18 cellular contexts compared by ENCODE assay signal in the genomic region with DNA sequence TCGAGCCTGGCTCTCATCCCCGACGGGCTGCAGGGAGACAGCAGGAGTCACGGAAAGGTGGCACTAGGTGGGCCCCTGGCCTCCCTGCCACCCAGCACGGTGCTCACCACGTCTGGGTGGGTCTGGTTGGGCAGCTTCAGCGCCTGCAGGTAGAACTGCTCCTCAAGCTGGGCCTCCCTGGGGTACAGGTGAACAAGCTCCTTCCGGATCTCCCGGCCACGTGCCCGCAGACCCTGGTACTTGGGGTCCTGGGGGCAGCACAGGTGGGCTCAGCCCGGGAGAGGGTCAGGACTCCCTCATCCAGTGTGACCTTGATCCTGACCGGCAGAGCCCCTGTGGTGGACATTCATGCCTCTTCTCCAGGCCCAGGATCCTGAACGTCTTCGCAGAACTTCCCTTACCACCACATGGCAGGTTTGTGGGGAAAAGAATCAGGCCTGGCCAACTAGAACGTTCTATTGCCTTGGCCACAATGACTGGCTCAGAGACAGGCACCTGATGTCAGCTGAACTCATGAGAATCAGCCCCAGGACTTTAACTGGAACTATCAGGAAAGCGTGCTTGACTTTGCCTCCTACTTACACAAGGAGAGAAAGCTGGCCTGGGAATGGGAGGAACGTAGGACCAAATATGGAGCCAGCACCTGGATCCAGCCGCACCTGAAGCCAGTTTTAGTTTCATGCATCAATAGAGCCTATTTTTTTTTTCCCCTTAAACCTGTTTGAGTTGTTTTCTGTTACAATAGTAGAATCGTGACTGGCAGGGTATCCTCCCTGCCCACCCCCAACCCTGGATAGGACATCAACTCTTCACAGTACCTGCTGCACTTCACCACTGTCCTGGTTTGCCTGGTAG. TPM values are rescaled to one million over a fixed set of nuclear protein-coding genes. Genes with fewer than 3 reads are reported as not detected.
DNase-seq lines count a peak whose midpoint lies in the region; ATAC-seq, FAIRE-seq and TF ChIP-seq lines count a peak whose summit lies in the region.
"Had no signal": no experiment of that assay in that cellular context is flagged by ENCODE, and none has a peak within 500 bp of the region (broad histone marks: within the 10 kb centered on the region; RNA-seq: fewer than 3 reads in every experiment).

No MANE protein-coding gene starts in this region.

- TF ChIP-seq RAD21 in HepG2 (CRISPR knock-in tag; IDR thresholded peaks at IDR 0.05): no peak

- H3K79me2 ChIP-seq in HepG2 (ENCODE audit: insufficient read depth, low read length): no peaks in the 10 kb centered on the region

- ATAC-seq in WTC11: no peak
- no peak for ATAC-seq in HepG2
- no peak for ATAC-seq in CD8-positive, alpha-beta T cell
- ATAC-seq in HG03159 (IDR thresholded peaks at IDR 0.05; ENCODE audit: unreplicated experiment): no peak

- FAIRE-seq in D721Med (lab: Jason Lieb, UNC) (no peak), HepG2 (lab: Jason Lieb, UNC) (no peak)
- FAIRE-seq: GM19239 had no signal

- no peak overlapping the region for H3K9ac ChIP-seq in HepG2 (ENCODE audit: insufficient read depth, low read depth, low read length)

- no peak for TF ChIP-seq CTCF in D721Med (IDR thresholded peaks at IDR 0.05; ENCODE audit: insufficient read depth, missing control alignments)
- TF ChIP-seq CTCF in WTC11 (IDR thresholded peaks at IDR 0.05): no peak
- no peak for TF ChIP-seq CTCF in HepG2 (CRISPR knock-in tag; IDR thresholded peaks at IDR 0.05)
- no peak for TF ChIP-seq CTCF in CD8-positive, alpha-beta T cell (IDR thresholded peaks at IDR 0.05)

- no peaks in the 10 kb centered on the region for H3K27me3 ChIP-seq in HepG2 (ENCODE audit: control insufficient read depth in 1 of 2, insufficient read depth in 2 of 2, low read length in 2 of 2)
- H3K27me3 ChIP-seq in CD8-positive, alpha-beta T cell (ENCODE audit: insufficient read depth, low read length): no peaks in the 10 kb centered on the region

- no peak for TF ChIP-seq EP300 in HepG2 (IDR thresholded peaks at IDR 0.05; ENCODE audit: low read depth in 2 of 2, low read length in 2 of 2)
- TF ChIP-seq EP300 in HepG2 (CRISPR knock-in tag; IDR thresholded peaks at IDR 0.05; ENCODE audit: borderline replicate concordance): no peak

- H3K4me1 ChIP-seq in HepG2 (ENCODE audit: insufficient read depth, low read length): peaks cover 12% of the 10 kb centered on the region
- H3K4me1 ChIP-seq in CD8-positive, alpha-beta T cell (ENCODE audit: insufficient read depth, low read length): no peaks in the 10 kb centered on the region
- H3K4me1 ChIP-seq: HAP-1 had no signal

- DNase-seq in D721Med (ENCODE audit: insufficient read length, low spot score) (peak; percentile 5), WTC11 (ENCODE audit: low spot score) (no peak), HepG2 (ENCODE audit: low spot score) (no peak), mucosa of gallbladder (ENCODE audit: low spot score) (no peak)
- DNase-seq in CD8-positive, alpha-beta T cell: no peak
- DNase-seq: C1 segment of cervical spinal cord, DMS153, EL, KBM-7, NCI-H1417, NCI-H187 treated with DMSO at 0.1 percent for 48 hours, NCI-H345, NCI-H69, SIG-M5 had no signal

- H3K36me3 ChIP-seq in HepG2 (replicated peaks in 1 of 2; ENCODE audit: control insufficient read depth in 1 of 2, insufficient read depth in 2 of 2, low read length in 2 of 2): peaks cover 15 to 37% of the 10 kb centered on the region in 2 experiments
- peaks cover 6% of the 10 kb centered on the region for H3K36me3 ChIP-seq in CD8-positive, alpha-beta T cell (ENCODE audit: insufficient read depth, low read length)

- no peak overlapping the region for H3K4me3 ChIP-seq in HepG2 (replicated peaks in 1 of 3; ENCODE audit: insufficient read depth in 1 of 3, low read depth in 2 of 3, low read length in 3 of 3)
- no peak overlapping the region for H3K4me3 ChIP-seq in CD8-positive, alpha-beta T cell (ENCODE audit: low read depth, low read length)
- H3K4me3 ChIP-seq: HAP-1 had no signal

- intact Hi-C loops in HepG2 (cut with micrococcal nuclease; ENCODE audit: unreplicated experiment): no loop called here
- intact Hi-C loops in CD8-positive, alpha-beta T cell (cut with DNase I, micrococcal nuclease): no loop called here

- no peak overlapping the region for H2AFZ ChIP-seq in HepG2 (ENCODE audit: low read length)

- POLR2A ChIA-PET in WTC11 (lab: Charles Lee) (interaction anchor here (1.0 kb wide), 1 partner anchor 9 kb away, joined by 3 read pairs; a partner anchor contains a TSS), HepG2 (lab: Yijun Ruan, JAX) (no interaction called here)
- POLR2A ChIA-PET in CD8-positive, alpha-beta T cell (lab: Charles Lee): no interaction called here

- H3K36me3 Mint-ChIP-seq in WTC11: peaks cover 37% of the 10 kb centered on the region
- peaks cover 36% of the 10 kb centered on the region for H3K36me3 Mint-ChIP-seq in CD8-positive, alpha-beta T cell

- H3K27ac Mint-ChIP-seq in WTC11: peak overlapping the region; percentile 58; the same call in 1 of the 2 replicates
- H3K27ac Mint-ChIP-seq in CD8-positive, alpha-beta T cell: no peak overlapping the region

- CTCF ChIA-PET in WTC11 (lab: Charles Lee): interaction anchor here (1.8 kb wide), 1 partner anchor 8 kb away, joined by 10 read pairs; a partner anchor contains a TSS
- CTCF ChIA-PET in HepG2 (lab: Yijun Ruan, JAX; ENCODE audit: low intra/inter-chr PET ratio, low total read pairs): no interaction called here
- CTCF ChIA-PET in CD8-positive, alpha-beta T cell (lab: Charles Lee): interaction anchor here (1.6 kb wide), 1 partner anchor 9 kb away, joined by 5 read pairs; a partner anchor contains a TSS

- no peak overlapping the region for H3K4me2 ChIP-seq in HepG2 (ENCODE audit: low read depth, low read length)

- H3K4me3 Mint-ChIP-seq in WTC11: no peak overlapping the region
- H3K4me3 Mint-ChIP-seq in CD8-positive, alpha-beta T cell: no peak overlapping the region

- H4K20me1 ChIP-seq in HepG2 (ENCODE audit: insufficient read depth, low read length): no peaks in the 10 kb centered on the region

- H3K9me3 Mint-ChIP-seq in WTC11: 0 out of 2 replicates have a peak, but pooled peaks cover 4% of the 10 kb centered on the region
- no peaks in the 10 kb centered on the region for H3K9me3 Mint-ChIP-seq in CD8-positive, alpha-beta T cell

- whole genome bisulfite sequencing in HepG2 (ENCODE audit: low lambda C conversion rate): 97% methylated on average over 11 of the region's 20 CpGs

- in situ Hi-C loops in HepG2 (cut with HindIII; ENCODE audit: extremely low pct_ligation_motif_present, low pct_unique_long_range_greater_than_20kb): loop anchor here (25.0 kb wide), 1 partner anchor 184 kb away; a partner anchor contains a TSS

- no TSS peak for BruUV-seq in HepG2 (replicated peaks; lab: Mats Ljungman, UMichigan)

- no peak overlapping the region for H3K27ac ChIP-seq in HepG2 (ENCODE audit: extremely low read length, insufficient read depth, low read length)
- no peak overlapping the region for H3K27ac ChIP-seq in CD8-positive, alpha-beta T cell (ENCODE audit: low read depth, low read length)

- no peaks in the 10 kb centered on the region for H3K9me3 ChIP-seq in HepG2 (ENCODE audit: low read length)
- H3K9me3 ChIP-seq in CD8-positive, alpha-beta T cell (ENCODE audit: low read length): no peaks in the 10 kb centered on the region
- H3K9me3 ChIP-seq: HAP-1 had no signal

- H3K4me1 Mint-ChIP-seq in WTC11: no peaks in the 10 kb centered on the region
- H3K4me1 Mint-ChIP-seq in CD8-positive, alpha-beta T cell (ENCODE audit: low read depth): peaks cover 11% of the 10 kb centered on the region

- no peak for TF ChIP-seq POLR2A in HepG2 (IDR thresholded peaks at IDR 0.05; ENCODE audit: insufficient read depth in 1 of 2, low read depth in 2 of 2, low read length in 2 of 2)

- H3K27me3 Mint-ChIP-seq in WTC11 (ENCODE audit: low read depth): no peaks in the 10 kb centered on the region
- H3K27me3 Mint-ChIP-seq in CD8-positive, alpha-beta T cell (ENCODE audit: low read depth): no peaks in the 10 kb centered on the region

RNA-seq across cellular contexts. Expression of a gene that starts 8.9 kb away (rescaled TPM):
- total RNA-seq in WTC11 (2021) (66.4 to 74.7 TPM (median 69.6 TPM) in 3 replicates), HepG2 (2016; rRNA removed; fragmentation: Illumina TruSeq; extraction: Trizol) (30.1 and 48.6 TPM in 2 replicates), mucosa of gallbladder (24.9 TPM)
- total RNA-seq in HepG2 (2016; cell fraction: cytosol; rRNA removed; fragmentation: Illumina TruSeq; extraction: Trizol; ENCODE audit: low read depth): 17.3 and 23.4 TPM in 2 replicates
- 25.7 and 50.3 TPM in 2 replicates for total RNA-seq in HepG2 (2016; cell fraction: insoluble cytoplasmic fraction; rRNA removed; fragmentation: Illumina TruSeq; extraction: Trizol)
- total RNA-seq in HepG2 (2016; cell fraction: membrane; rRNA removed; fragmentation: Illumina TruSeq; extraction: Trizol): 19.8 TPM in 2 replicates
- 43.2 and 49.1 TPM in 2 replicates for total RNA-seq in HepG2 (2016; cell fraction: nucleus; rRNA removed; fragmentation: Illumina TruSeq; extraction: Trizol)
- polyA plus RNA-seq in HepG2 (2011; rRNA removed): 40.0 and 41.5 TPM in 2 replicates
- polyA plus RNA-seq in HepG2 (2011; cell fraction: cytosol; rRNA removed): 14.5 and 33.6 TPM in 2 replicates
- polyA plus RNA-seq in HepG2 (2011; cell fraction: nucleus; rRNA removed): 222 and 300 TPM in 2 replicates
- polyA plus RNA-seq in HepG2 (2012): 22.4 and 26.7 TPM in 2 replicates
- 11.3 and 13.5 TPM in 2 replicates for polyA plus RNA-seq in HepG2 (2016; cell fraction: cytosol; fragmentation: Illumina TruSeq; extraction: Trizol; ENCODE audit: low read depth)
- polyA plus RNA-seq in HepG2 (2016; cell fraction: insoluble cytoplasmic fraction; fragmentation: Illumina TruSeq; extraction: Trizol; ENCODE audit: low read depth): 26.8 and 33.0 TPM in 2 replicates
- polyA plus RNA-seq in HepG2 (2016; cell fraction: membrane; fragmentation: Illumina TruSeq; extraction: Trizol; ENCODE audit: low read depth): 16.0 and 17.2 TPM in 2 replicates
- polyA plus RNA-seq in HepG2 (2016; cell fraction: nucleus; fragmentation: Illumina TruSeq; extraction: Trizol; ENCODE audit: insufficient read depth, low read depth): 104 and 118 TPM in 2 replicates
- 42.2 and 59.1 TPM in 2 replicates for polyA minus RNA-seq in HepG2 (2011; rRNA and poly(A)+ RNA removed; ENCODE audit: low replicate concordance)
- 14.7 and 27.3 TPM in 2 replicates for polyA minus RNA-seq in HepG2 (2011; cell fraction: cytosol; rRNA and poly(A)+ RNA removed)
- polyA minus RNA-seq in HepG2 (2011; cell fraction: nucleus; rRNA and poly(A)+ RNA removed): 31.5 and 33.4 TPM in 2 replicates
- 10 to 100 TPM; 24.3 to 26.1 TPM for total RNA-seq in CD8-positive, alpha-beta T cell

RNA-seq across cellular contexts. Expression of a gene that starts 9.1 kb away (rescaled TPM):
- total RNA-seq in WTC11 (2021): 79.9 to 88.0 TPM (median 81.5 TPM) in 3 replicates
- 54.8 and 75.1 TPM in 2 replicates for total RNA-seq in HepG2 (2016; rRNA removed; fragmentation: Illumina TruSeq; extraction: Trizol)
- 23.3 and 27.3 TPM in 2 replicates for total RNA-seq in HepG2 (2016; cell fraction: cytosol; rRNA removed; fragmentation: Illumina TruSeq; extraction: Trizol; ENCODE audit: low read depth)
- total RNA-seq in HepG2 (2016; cell fraction: insoluble cytoplasmic fraction; rRNA removed; fragmentation: Illumina TruSeq; extraction: Trizol): 53.5 and 80.4 TPM in 2 replicates
- 39.3 and 49.4 TPM in 2 replicates for total RNA-seq in HepG2 (2016; cell fraction: membrane; rRNA removed; fragmentation: Illumina TruSeq; extraction: Trizol)
- total RNA-seq in HepG2 (2016; cell fraction: nucleus; rRNA removed; fragmentation: Illumina TruSeq; extraction: Trizol): 20.5 and 23.1 TPM in 2 replicates
- polyA plus RNA-seq in HepG2 (2011; rRNA removed): 27.5 and 39.4 TPM in 2 replicates
- polyA plus RNA-seq in HepG2 (2011; cell fraction: cytosol; rRNA removed): 33.2 and 61.8 TPM in 2 replicates
- 30.3 and 31.5 TPM in 2 replicates for polyA plus RNA-seq in HepG2 (2011; cell fraction: nucleus; rRNA removed)
- polyA plus RNA-seq in HepG2 (2012): 21.4 and 33.9 TPM in 2 replicates
- 25.8 and 31.9 TPM in 2 replicates for polyA plus RNA-seq in HepG2 (2016; cell fraction: cytosol; fragmentation: Illumina TruSeq; extraction: Trizol; ENCODE audit: low read depth)
- polyA plus RNA-seq in HepG2 (2016; cell fraction: insoluble cytoplasmic fraction; fragmentation: Illumina TruSeq; extraction: Trizol; ENCODE audit: low read depth): 83.6 and 90.1 TPM in 2 replicates
- polyA plus RNA-seq in HepG2 (2016; cell fraction: membrane; fragmentation: Illumina TruSeq; extraction: Trizol; ENCODE audit: low read depth): 40.3 and 46.6 TPM in 2 replicates
- polyA plus RNA-seq in HepG2 (2016; cell fraction: nucleus; fragmentation: Illumina TruSeq; extraction: Trizol; ENCODE audit: insufficient read depth, low read depth): 39.6 and 43.0 TPM in 2 replicates
- 30.4 and 47.1 TPM in 2 replicates for polyA minus RNA-seq in HepG2 (2011; rRNA and poly(A)+ RNA removed; ENCODE audit: low replicate concordance)
- 11.2 and 16.5 TPM in 2 replicates for polyA minus RNA-seq in HepG2 (2011; cell fraction: cytosol; rRNA and poly(A)+ RNA removed)
- polyA minus RNA-seq in HepG2 (2011; cell fraction: nucleus; rRNA and poly(A)+ RNA removed): 6.3 and 8.4 TPM in 2 replicates
- total RNA-seq in mucosa of gallbladder: 30.0 TPM
- 10 to 100 TPM; 14.4 to 15.7 TPM for total RNA-seq in CD8-positive, alpha-beta T cell

RNA-seq across cellular contexts. Expression of a gene that starts 9.7 kb away (rescaled TPM):
- 0.77 to 1.1 TPM (median 0.98 TPM) in 3 replicates for total RNA-seq in WTC11 (2021)
- total RNA-seq in HepG2 (2016; rRNA removed; fragmentation: Illumina TruSeq; extraction: Trizol): not detected in 2 replicates
- not detected in 2 replicates for total RNA-seq in HepG2 (2016; cell fraction: cytosol; rRNA removed; fragmentation: Illumina TruSeq; extraction: Trizol; ENCODE audit: low read depth)
- not detected in 2 replicates for total RNA-seq in HepG2 (2016; cell fraction: insoluble cytoplasmic fraction; rRNA removed; fragmentation: Illumina TruSeq; extraction: Trizol)
- 0.17 TPM in 1 of 2 replicates, not detected in the other for total RNA-seq in HepG2 (2016; cell fraction: membrane; rRNA removed; fragmentation: Illumina TruSeq; extraction: Trizol)
- total RNA-seq in HepG2 (2016; cell fraction: nucleus; rRNA removed; fragmentation: Illumina TruSeq; extraction: Trizol): not detected in 2 replicates
- 0.08 and 0.24 TPM in 2 replicates for polyA plus RNA-seq in HepG2 (2011; rRNA removed)
- polyA plus RNA-seq in HepG2 (2011; cell fraction: cytosol; rRNA removed): 0.09 TPM in 1 of 2 replicates, not detected in the other
- polyA plus RNA-seq in HepG2 (2011; cell fraction: nucleus; rRNA removed): 1.6 and 2.0 TPM in 2 replicates
- 0.15 and 0.33 TPM in 2 replicates for polyA plus RNA-seq in HepG2 (2012)
- polyA plus RNA-seq in HepG2 (2016; cell fraction: cytosol; fragmentation: Illumina TruSeq; extraction: Trizol; ENCODE audit: low read depth): not detected in 2 replicates
- not detected in 2 replicates for polyA plus RNA-seq in HepG2 (2016; cell fraction: insoluble cytoplasmic fraction; fragmentation: Illumina TruSeq; extraction: Trizol; ENCODE audit: low read depth)
- polyA plus RNA-seq in HepG2 (2016; cell fraction: membrane; fragmentation: Illumina TruSeq; extraction: Trizol; ENCODE audit: low read depth): not detected in 2 replicates
- 0.48 and 0.77 TPM in 2 replicates for polyA plus RNA-seq in HepG2 (2016; cell fraction: nucleus; fragmentation: Illumina TruSeq; extraction: Trizol; ENCODE audit: insufficient read depth, low read depth)
- polyA minus RNA-seq in HepG2 (2011; rRNA and poly(A)+ RNA removed; ENCODE audit: low replicate concordance): 0.26 and 0.52 TPM in 2 replicates
- polyA minus RNA-seq in HepG2 (2011; cell fraction: cytosol; rRNA and poly(A)+ RNA removed): not detected in 2 replicates
- not detected in 2 replicates for polyA minus RNA-seq in HepG2 (2011; cell fraction: nucleus; rRNA and poly(A)+ RNA removed)
- 0.55 TPM for total RNA-seq in mucosa of gallbladder
- 1 to 10 TPM in 1 of 2 experiments, under 1 TPM in 1; 0.97 to 1.0 TPM for total RNA-seq in CD8-positive, alpha-beta T cell
- total RNA-seq: RPMI7951 had no signal

RNA-seq across cellular contexts. Expression of a gene that starts 21.9 kb away (rescaled TPM):
- total RNA-seq in WTC11 (2021) (29.6 to 39.8 TPM (median 30.6 TPM) in 3 replicates), HepG2 (2016; rRNA removed; fragmentation: Illumina TruSeq; extraction: Trizol) (13.8 and 14.9 TPM in 2 replicates), mucosa of gallbladder (23.1 TPM)
- total RNA-seq in HepG2 (2016; cell fraction: cytosol; rRNA removed; fragmentation: Illumina TruSeq; extraction: Trizol; ENCODE audit: low read depth): 3.8 and 4.6 TPM in 2 replicates
- total RNA-seq in HepG2 (2016; cell fraction: insoluble cytoplasmic fraction; rRNA removed; fragmentation: Illumina TruSeq; extraction: Trizol): 14.4 and 14.7 TPM in 2 replicates
- total RNA-seq in HepG2 (2016; cell fraction: membrane; rRNA removed; fragmentation: Illumina TruSeq; extraction: Trizol): 8.1 and 8.2 TPM in 2 replicates
- 6.0 and 6.9 TPM in 2 replicates for total RNA-seq in HepG2 (2016; cell fraction: nucleus; rRNA removed; fragmentation: Illumina TruSeq; extraction: Trizol)
- polyA plus RNA-seq in HepG2 (2011; rRNA removed): 8.6 and 11.5 TPM in 2 replicates
- polyA plus RNA-seq in HepG2 (2011; cell fraction: cytosol; rRNA removed): 9.7 and 14.5 TPM in 2 replicates
- polyA plus RNA-seq in HepG2 (2011; cell fraction: nucleus; rRNA removed): 8.5 and 9.1 TPM in 2 replicates
- polyA plus RNA-seq in HepG2 (2012): 7.8 and 10.7 TPM in 2 replicates
- 6.7 and 8.7 TPM in 2 replicates for polyA plus RNA-seq in HepG2 (2016; cell fraction: cytosol; fragmentation: Illumina TruSeq; extraction: Trizol; ENCODE audit: low read depth)
- polyA plus RNA-seq in HepG2 (2016; cell fraction: insoluble cytoplasmic fraction; fragmentation: Illumina TruSeq; extraction: Trizol; ENCODE audit: low read depth): 19.6 and 21.5 TPM in 2 replicates
- polyA plus RNA-seq in HepG2 (2016; cell fraction: membrane; fragmentation: Illumina TruSeq; extraction: Trizol; ENCODE audit: low read depth): 9.9 and 11.1 TPM in 2 replicates
- 13.5 and 16.3 TPM in 2 replicates for polyA plus RNA-seq in HepG2 (2016; cell fraction: nucleus; fragmentation: Illumina TruSeq; extraction: Trizol; ENCODE audit: insufficient read depth, low read depth)
- 5.6 and 6.0 TPM in 2 replicates for polyA minus RNA-seq in HepG2 (2011; rRNA and poly(A)+ RNA removed; ENCODE audit: low replicate concordance)
- polyA minus RNA-seq in HepG2 (2011; cell fraction: cytosol; rRNA and poly(A)+ RNA removed): 2.2 and 6.5 TPM in 2 replicates
- polyA minus RNA-seq in HepG2 (2011; cell fraction: nucleus; rRNA and poly(A)+ RNA removed): 1.2 and 1.9 TPM in 2 replicates
- 10 to 100 TPM; 62.9 to 66.1 TPM for total RNA-seq in CD8-positive, alpha-beta T cell

RNA-seq across cellular contexts. Expression of a gene that starts 22.2 kb away (rescaled TPM):
- total RNA-seq in WTC11 (2021): 9.5 to 10.7 TPM (median 10.2 TPM) in 3 replicates
- total RNA-seq in HepG2 (2016; rRNA removed; fragmentation: Illumina TruSeq; extraction: Trizol): 20.3 and 22.3 TPM in 2 replicates
- total RNA-seq in HepG2 (2016; cell fraction: cytosol; rRNA removed; fragmentation: Illumina TruSeq; extraction: Trizol; ENCODE audit: low read depth): 14.3 and 15.2 TPM in 2 replicates
- 18.1 and 20.6 TPM in 2 replicates for total RNA-seq in HepG2 (2016; cell fraction: insoluble cytoplasmic fraction; rRNA removed; fragmentation: Illumina TruSeq; extraction: Trizol)
- 24.1 and 28.8 TPM in 2 replicates for total RNA-seq in HepG2 (2016; cell fraction: membrane; rRNA removed; fragmentation: Illumina TruSeq; extraction: Trizol)
- total RNA-seq in HepG2 (2016; cell fraction: nucleus; rRNA removed; fragmentation: Illumina TruSeq; extraction: Trizol): 10.5 and 13.7 TPM in 2 replicates
- polyA plus RNA-seq in HepG2 (2011; rRNA removed): 26.1 and 32.6 TPM in 2 replicates
- polyA plus RNA-seq in HepG2 (2011; cell fraction: cytosol; rRNA removed): 20.9 and 26.0 TPM in 2 replicates
- polyA plus RNA-seq in HepG2 (2011; cell fraction: nucleus; rRNA removed): 54.3 and 54.9 TPM in 2 replicates
- 17.1 and 18.5 TPM in 2 replicates for polyA plus RNA-seq in HepG2 (2012)
- polyA plus RNA-seq in HepG2 (2016; cell fraction: cytosol; fragmentation: Illumina TruSeq; extraction: Trizol; ENCODE audit: low read depth): 19.1 and 22.5 TPM in 2 replicates
- 21.0 and 27.0 TPM in 2 replicates for polyA plus RNA-seq in HepG2 (2016; cell fraction: insoluble cytoplasmic fraction; fragmentation: Illumina TruSeq; extraction: Trizol; ENCODE audit: low read depth)
- 29.2 and 29.4 TPM in 2 replicates for polyA plus RNA-seq in HepG2 (2016; cell fraction: membrane; fragmentation: Illumina TruSeq; extraction: Trizol; ENCODE audit: low read depth)
- polyA plus RNA-seq in HepG2 (2016; cell fraction: nucleus; fragmentation: Illumina TruSeq; extraction: Trizol; ENCODE audit: insufficient read depth, low read depth): 29.4 and 29.5 TPM in 2 replicates
- 15.5 and 28.6 TPM in 2 replicates for polyA minus RNA-seq in HepG2 (2011; rRNA and poly(A)+ RNA removed; ENCODE audit: low replicate concordance)
- polyA minus RNA-seq in HepG2 (2011; cell fraction: cytosol; rRNA and poly(A)+ RNA removed): 12.0 and 12.7 TPM in 2 replicates
- 10.3 and 11.2 TPM in 2 replicates for polyA minus RNA-seq in HepG2 (2011; cell fraction: nucleus; rRNA and poly(A)+ RNA removed)
- 63.0 TPM for total RNA-seq in mucosa of gallbladder
- total RNA-seq in CD8-positive, alpha-beta T cell: 10 to 100 TPM; 90.6 to 95.1 TPM
